Comparison of ENCODE assay signal across 27 cellular contexts in the genomic region with DNA sequence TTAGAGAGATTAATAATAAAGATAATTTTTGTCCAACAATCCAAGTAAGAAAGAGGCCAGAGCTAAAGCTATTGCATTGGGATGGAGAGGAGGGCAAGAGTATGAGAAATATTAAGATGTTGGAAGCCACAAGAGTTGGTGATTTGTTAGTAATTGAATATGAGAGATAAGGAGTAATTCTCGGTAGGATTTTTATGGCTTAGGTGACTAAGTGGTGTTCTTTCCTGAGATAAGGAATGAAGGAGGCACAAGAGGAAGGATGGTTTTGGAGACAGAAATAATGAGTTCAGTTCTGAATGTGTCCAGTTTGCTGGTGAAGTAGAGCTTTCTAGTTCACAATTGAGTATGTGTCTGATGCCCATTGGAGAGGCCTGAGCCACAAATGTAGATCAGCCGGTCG. TPM values are rescaled to one million over a fixed set of nuclear protein-coding genes. Genes with fewer than 3 reads are reported as not detected.
"Had no signal": no experiment of that assay in that cellular context is flagged by ENCODE, and none has a peak within 500 bp of the region (broad histone marks: within the 10 kb centered on the region; RNA-seq: fewer than 3 reads in every experiment).

No MANE protein-coding gene starts in this region.

- H3K4me3 Mint-ChIP-seq: activated B cell treated with CpG ODN at 0.5 μM for 24 hours; activated CD4-positive, alpha-beta T cell treated with anti-CD3 and anti-CD28 coated beads for 36 hours; activated CD8-positive, alpha-beta memory T cell treated with anti-CD3 and anti-CD28 coated beads, Interleukin-2, amount 10 ng/mL, durations not matched to agents 7 days and 5 days; activated CD8-positive, alpha-beta T cell treated with anti-CD3 and anti-CD28 coated beads, Interleukin-2, amount 10 ng/mL, durations not matched to agents 7 days and 5 days; dendritic cell treated with granulocyte-macrophage colony-stimulating factor and Interleukin-4, amounts not matched to agents 40 ng/mL and 50 ng/mL, for 4 days; immature natural killer cell; natural killer cell; neural progenitor cell; stimulated activated naive CD8-positive, alpha-beta T cell treated with anti-CD3 and anti-CD28 coated beads, Interleukin-15, Interleukin-2, amounts not matched to agents 100 ng/mL and 50 ng/mL, for 24 hours; type B pancreatic cell had no signal

- DNase-seq: activated B cell treated with CpG ODN at 0.5 μM for 24 hours; activated CD4-positive, alpha-beta T cell treated with anti-CD3 and anti-CD28 coated beads for 36 hours; activated CD8-positive, alpha-beta memory T cell treated with anti-CD3 and anti-CD28 coated beads, Interleukin-2, amount 10 ng/mL, durations not matched to agents 7 days and 5 days; activated CD8-positive, alpha-beta T cell treated with anti-CD3 and anti-CD28 coated beads, Interleukin-2, amount 10 ng/mL, durations not matched to agents 7 days and 5 days; activated gamma-delta T cell treated with Interleukin-2 at 50 U/mL for 16 hours; central memory CD4-positive, alpha-beta T cell; foreskin keratinocyte; heart left ventricle; hypothalamus; immature natural killer cell; kidney; left colon; mammary epithelial cell; natural killer cell; occipital lobe; spleen; T-helper 2 cell; uterus had no signal

- H3K27ac ChIP-seq: breast epithelium, esophagus muscularis mucosa, foreskin keratinocyte, heart left ventricle, neural progenitor cell, parathyroid adenoma, right atrium auricular region, spleen, thoracic aorta, uterus had no signal

- H3K36me3 ChIP-seq: uterus had no signal

- H3K9me3 Mint-ChIP-seq: activated B cell treated with CpG ODN at 0.5 μM for 24 hours; dendritic cell treated with granulocyte-macrophage colony-stimulating factor and Interleukin-4, amounts not matched to agents 40 ng/mL and 50 ng/mL, for 4 days; immature natural killer cell; natural killer cell; neural progenitor cell; stimulated activated naive CD8-positive, alpha-beta T cell treated with anti-CD3 and anti-CD28 coated beads, Interleukin-15, Interleukin-2, amounts not matched to agents 100 ng/mL and 50 ng/mL, for 24 hours; type B pancreatic cell had no signal

- H3K27me3 ChIP-seq: breast epithelium, esophagus muscularis mucosa, foreskin keratinocyte, heart left ventricle, neural progenitor cell, right atrium auricular region, spleen, uterus had no signal

- H3K27ac Mint-ChIP-seq: activated B cell treated with CpG ODN at 0.5 μM for 24 hours; activated CD8-positive, alpha-beta memory T cell treated with anti-CD3 and anti-CD28 coated beads, Interleukin-2, amount 10 ng/mL, durations not matched to agents 7 days and 5 days; activated CD8-positive, alpha-beta T cell treated with anti-CD3 and anti-CD28 coated beads, Interleukin-2, amount 10 ng/mL, durations not matched to agents 7 days and 5 days; dendritic cell treated with granulocyte-macrophage colony-stimulating factor and Interleukin-4, amounts not matched to agents 40 ng/mL and 50 ng/mL, for 4 days; neural progenitor cell; stimulated activated naive CD8-positive, alpha-beta T cell treated with anti-CD3 and anti-CD28 coated beads, Interleukin-15, Interleukin-2, amounts not matched to agents 100 ng/mL and 50 ng/mL, for 24 hours; type B pancreatic cell had no signal

- ATAC-seq: activated CD4-positive, alpha-beta T cell treated with anti-CD3 and anti-CD28 coated beads for 36 hours; activated CD8-positive, alpha-beta memory T cell treated with anti-CD3 and anti-CD28 coated beads, Interleukin-2, amount 10 ng/mL, durations not matched to agents 7 days and 5 days; activated CD8-positive, alpha-beta T cell treated with anti-CD3 and anti-CD28 coated beads, Interleukin-2, amount 10 ng/mL, durations not matched to agents 7 days and 5 days; foreskin keratinocyte; heart left ventricle; left colon; natural killer cell had no signal

- H3K4me3 ChIP-seq: breast epithelium, esophagus muscularis mucosa, heart left ventricle, neural progenitor cell, right atrium auricular region, spleen, thoracic aorta, uterus had no signal

- H3K4me1 Mint-ChIP-seq: activated B cell treated with CpG ODN at 0.5 μM for 24 hours; activated CD8-positive, alpha-beta memory T cell treated with anti-CD3 and anti-CD28 coated beads, Interleukin-2, amount 10 ng/mL, durations not matched to agents 7 days and 5 days; immature natural killer cell; neural progenitor cell had no signal

- H3K9me3 ChIP-seq: breast epithelium, esophagus muscularis mucosa, heart left ventricle, right atrium auricular region, spleen, thoracic aorta, uterus had no signal

- H3K27me3 Mint-ChIP-seq: activated B cell treated with CpG ODN at 0.5 μM for 24 hours; activated CD4-positive, alpha-beta T cell treated with anti-CD3 and anti-CD28 coated beads for 36 hours; activated CD8-positive, alpha-beta memory T cell treated with anti-CD3 and anti-CD28 coated beads, Interleukin-2, amount 10 ng/mL, durations not matched to agents 7 days and 5 days; dendritic cell treated with granulocyte-macrophage colony-stimulating factor and Interleukin-4, amounts not matched to agents 40 ng/mL and 50 ng/mL, for 4 days; stimulated activated naive CD8-positive, alpha-beta T cell treated with anti-CD3 and anti-CD28 coated beads, Interleukin-15, Interleukin-2, amounts not matched to agents 100 ng/mL and 50 ng/mL, for 24 hours; type B pancreatic cell had no signal

- H3K4me1 ChIP-seq: breast epithelium, esophagus muscularis mucosa, foreskin keratinocyte, neural progenitor cell, parathyroid adenoma, right atrium auricular region, spleen, uterus had no signal

RNA-seq across cellular contexts. Expression of a gene that starts 35.7 kb away (rescaled TPM):
- polyA plus RNA-seq: immature natural killer cell had no signal
